In genomic region chr10:92822060-92822634, GRCh38 we compare ENCODE assay signal across 8 cellular contexts. TPM values are rescaled to one million over a fixed set of nuclear protein-coding genes. Genes with fewer than 3 reads are reported as not detected.
DNase-seq lines count a peak whose midpoint lies in the region; TF ChIP-seq lines count a peak whose summit lies in the region.

No MANE protein-coding gene starts in this region.

- no peaks in the 10 kb centered on the region for H3K9me3 ChIP-seq in Peyer's patch

- no peaks in the 10 kb centered on the region for H3K27me3 ChIP-seq in Peyer's patch

- no peak for TF ChIP-seq CTCF in endothelial cell (IDR thresholded peaks at IDR 0.05; ENCODE audit: unreplicated experiment)
- no peak for TF ChIP-seq CTCF in GM10266 (IDR thresholded peaks at IDR 0.05; ENCODE audit: control insufficient read depth, insufficient read depth, low read depth, missing control alignments)
- TF ChIP-seq CTCF in Peyer's patch (IDR thresholded peaks at IDR 0.05), result no peak

- peak overlapping the region; percentile 64 for H3K27ac Mint-ChIP-seq in endothelial cell (ENCODE audit: unreplicated experiment)

- no peaks in the 10 kb centered on the region for H3K36me3 Mint-ChIP-seq in endothelial cell (ENCODE audit: low read depth, unreplicated experiment)

- peak overlapping the region in 1 of 4 donors; percentile 6 for H3K27ac ChIP-seq in Peyer's patch

- H3K4me3 Mint-ChIP-seq in endothelial cell (ENCODE audit: unreplicated experiment), result peak overlapping the region; percentile 3

- no peaks in the 10 kb centered on the region for H3K4me1 ChIP-seq in Peyer's patch

- no peaks in the 10 kb centered on the region for H3K36me3 ChIP-seq in Peyer's patch

- H3K4me1 Mint-ChIP-seq in endothelial cell (ENCODE audit: unreplicated experiment), result peaks cover 23% of the 10 kb centered on the region

- peak; percentile 14 for DNase-seq in DMS53 treated with DMSO at 0.1 percent for 48 hours (lab: John Stamatoyannopoulos, UW; ENCODE audit: unreplicated experiment)
- peak; percentile 79 for DNase-seq in NCI-H226
- no peak for DNase-seq in endothelial cell (ENCODE audit: low spot score)
- peak; percentile 77 for DNase-seq in non-pigmented ciliary epithelial cell (ENCODE audit: low read depth)
- no peak for DNase-seq in GM10266 (ENCODE audit: extremely low spot score)
- DNase-seq in GM19240 (ENCODE audit: insufficient read length, low spot score), result no peak
- no peak for DNase-seq in Peyer's patch
- DNase-seq in NCI-H2081 treated with DMSO at 0.1 percent for 48 hours (lab: John Stamatoyannopoulos, UW), result no peak

- no peaks in the 10 kb centered on the region for H3K9me3 Mint-ChIP-seq in endothelial cell (ENCODE audit: unreplicated experiment)

- H3K27me3 Mint-ChIP-seq in endothelial cell (ENCODE audit: unreplicated experiment), result peaks cover 6% of the 10 kb centered on the region

- no peak for TF ChIP-seq POLR2A in Peyer's patch (IDR thresholded peaks at IDR 0.05)

- no peak overlapping the region for H3K4me3 ChIP-seq in Peyer's patch

RNA-seq across cellular contexts. Expression of gene EXOC6, which starts 26.2 kb away (rescaled TPM):
- total RNA-seq in endothelial cell (ENCODE audit: unreplicated experiment) (28.5 TPM), Peyer's patch (10 to 100 TPM; 10.5 to 82.1 (median 31.7) TPM)

Comparison
In these comparisons a context has a peak if more than half of its experiments do, and no peak if none do; other contexts are left out.
1. DNase-seq: peak in DMS53 treated with DMSO at 0.1 percent for 48 hours (single experiment), NCI-H226 (single experiment) and non-pigmented ciliary epithelial cell (single experiment); none in endothelial cell (single experiment), GM10266 (single experiment), GM19240 (single experiment), Peyer's patch (0 of 3) and NCI-H2081 treated with DMSO at 0.1 percent for 48 hours (single experiment).